26 cellular contexts compared by ENCODE assay signal in the genomic region with DNA sequence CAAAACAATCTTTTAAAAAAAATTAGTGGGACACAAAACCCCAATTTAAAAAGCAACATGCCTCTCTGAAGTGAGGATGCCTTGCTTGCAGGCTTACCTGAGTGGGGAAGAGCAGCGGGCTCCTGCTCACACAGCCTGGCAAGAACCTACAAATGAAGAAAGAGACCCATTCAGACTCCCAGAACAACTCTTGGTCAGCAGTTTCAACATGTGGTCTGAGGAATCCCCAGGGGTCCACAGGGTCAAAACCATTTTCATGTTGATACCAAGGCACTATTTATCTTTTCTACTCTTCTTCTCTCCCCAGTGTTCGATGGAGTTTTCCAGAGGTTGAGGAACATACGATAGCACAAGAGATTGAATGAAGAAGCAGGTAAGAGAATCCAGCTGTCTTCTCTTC.
"Had no signal": no experiment of that assay in that cellular context is flagged by ENCODE, and none has a peak within 500 bp of the region (broad histone marks: within the 10 kb centered on the region; RNA-seq: fewer than 3 reads in every experiment).

No MANE protein-coding gene starts in this region.

- H3K4me3 ChIP-seq: dorsolateral prefrontal cortex, heart left ventricle, hepatocyte, lung, neural progenitor cell, prostate gland, right atrium auricular region, skin epidermis, spleen, testis, tibial artery had no signal

- H3K9ac ChIP-seq: neural progenitor cell had no signal

- H3K27ac Mint-ChIP-seq: memory B cell; naive thymus-derived CD4-positive, alpha-beta T cell; nephron; neural progenitor cell; stimulated activated memory B cell treated with anti-CD40 and anti-IgM and Interleukin-4, amounts not matched to agents 10 μg/mL and 1 μg/mL and 100 μg/mL, for 72 hours had no signal

- H3K27me3 Mint-ChIP-seq: memory B cell; naive thymus-derived CD4-positive, alpha-beta T cell; stimulated activated memory B cell treated with anti-CD40 and anti-IgM and Interleukin-4, amounts not matched to agents 10 μg/mL and 1 μg/mL and 100 μg/mL, for 72 hours had no signal

- H3K4me1 Mint-ChIP-seq: memory B cell; stimulated activated memory B cell treated with anti-CD40 and anti-IgM and Interleukin-4, amounts not matched to agents 10 μg/mL and 1 μg/mL and 100 μg/mL, for 72 hours had no signal

- H3K4me3 Mint-ChIP-seq: memory B cell; naive thymus-derived CD4-positive, alpha-beta T cell; nephron; neural progenitor cell; stimulated activated memory B cell treated with anti-CD40 and anti-IgM and Interleukin-4, amounts not matched to agents 10 μg/mL and 1 μg/mL and 100 μg/mL, for 72 hours had no signal

- H3K4me2 ChIP-seq: neural progenitor cell had no signal

- ATAC-seq: heart left ventricle; left lobe of liver; naive thymus-derived CD4-positive, alpha-beta T cell; stimulated activated memory B cell treated with anti-CD40 and anti-IgM and Interleukin-4, amounts not matched to agents 10 μg/mL and 1 μg/mL and 100 μg/mL, for 72 hours; stimulated activated naive CD8-positive, alpha-beta T cell treated with anti-CD3 and anti-CD28 coated beads, Interleukin-15, Interleukin-2, amounts not matched to agents 100 U/mL and 50 U/mL, for 24 hours had no signal

- H3K27ac ChIP-seq: dorsolateral prefrontal cortex, foreskin keratinocyte, hepatocyte, neural progenitor cell, prostate gland, testis, tibial artery had no signal

- H3K36me3 ChIP-seq: esophagus muscularis mucosa, gastroesophageal sphincter, heart left ventricle, neural progenitor cell, prostate gland, right atrium auricular region, spleen, tibial artery, upper lobe of left lung had no signal

- H2AFZ ChIP-seq: hepatocyte, neural progenitor cell had no signal

- H3K27me3 ChIP-seq: dorsolateral prefrontal cortex, esophagus muscularis mucosa, foreskin keratinocyte, gastroesophageal sphincter, heart left ventricle, hepatocyte, neural progenitor cell, right atrium auricular region, spleen, testis, tibial artery, upper lobe of left lung had no signal

- H3K9me3 ChIP-seq: esophagus muscularis mucosa, gastroesophageal sphincter, heart left ventricle, prostate gland, right atrium auricular region, spleen, testis, tibial artery, upper lobe of left lung had no signal

- DNase-seq: dorsolateral prefrontal cortex; effector CD4-positive, alpha-beta T cell; heart left ventricle; kidney; midbrain; naive thymus-derived CD4-positive, alpha-beta T cell; spleen; stimulated activated CD4-positive, alpha-beta T cell treated with anti-CD3 and anti-CD28 coated beads, Interleukin-4, amount 100 ng/mL, for 4 hours; stimulated activated naive CD8-positive, alpha-beta T cell treated with anti-CD3 and anti-CD28 coated beads, Interleukin-15, Interleukin-2, amounts not matched to agents 100 U/mL and 50 U/mL, for 24 hours; substantia nigra; testis; tibial artery; upper lobe of left lung had no signal

- H3K4me1 ChIP-seq: prostate gland, testis had no signal

- H3K9me3 Mint-ChIP-seq: nephron; neural progenitor cell; stimulated activated memory B cell treated with anti-CD40 and anti-IgM and Interleukin-4, amounts not matched to agents 10 μg/mL and 1 μg/mL and 100 μg/mL, for 72 hours had no signal

- H3K36me3 Mint-ChIP-seq: memory B cell; stimulated activated memory B cell treated with anti-CD40 and anti-IgM and Interleukin-4, amounts not matched to agents 10 μg/mL and 1 μg/mL and 100 μg/mL, for 72 hours had no signal
